8 cellular contexts compared by ENCODE assay signal in genomic region chr7:95609277-95609971, GRCh38. TPM values are rescaled to one million over a fixed set of nuclear protein-coding genes. Genes with fewer than 3 reads are reported as not detected.
DNase-seq lines count a peak whose midpoint lies in the region; ATAC-seq and TF ChIP-seq lines count a peak whose summit lies in the region.

No MANE protein-coding gene starts in this region.

- 0 out of 2 replicates have a peak overlapping the region, but pooled peaks have one; percentile 59 for H2AFZ ChIP-seq in OCI-LY7 (ENCODE audit: low read length)

- intact Hi-C loops in OCI-LY7 (cut with micrococcal nuclease; ENCODE audit: unreplicated experiment), result no loop called here

- H3K4me3 Mint-ChIP-seq in progenitor cell of endocrine pancreas (ENCODE audit: low read depth), result peak overlapping the region; percentile 8
- no peak overlapping the region for H3K4me3 Mint-ChIP-seq in T-helper 2 cell treated with Interferon-gamma antibody and Interleukin-4, amounts not matched to agents 5 μg/mL and 100 μg/mL, for 36 hours

- no peak overlapping the region for H3K4me3 ChIP-seq in OCI-LY7 (ENCODE audit: low read depth, low read length, poor library complexity, severe bottlenecking)
- H3K4me3 ChIP-seq in fibroblast of pulmonary artery (replicated peaks; ENCODE audit: low read depth, low read length), result peak overlapping the region; percentile 4
- H3K4me3 ChIP-seq in effector memory CD4-positive, alpha-beta T cell (ENCODE audit: insufficient read depth, low read depth, low read length, poor library complexity, severe bottlenecking), result no peak overlapping the region

- no peaks in the 10 kb centered on the region for H4K20me1 ChIP-seq in OCI-LY7 (ENCODE audit: insufficient read depth, low read length)

- peaks cover 16% of the 10 kb centered on the region for H3K36me3 Mint-ChIP-seq in progenitor cell of endocrine pancreas (ENCODE audit: insufficient read depth)
- H3K36me3 Mint-ChIP-seq in T-helper 2 cell treated with Interferon-gamma antibody and Interleukin-4, amounts not matched to agents 5 μg/mL and 100 μg/mL, for 36 hours (ENCODE audit: low read depth), result no peaks in the 10 kb centered on the region

- no peaks in the 10 kb centered on the region for H3K36me3 ChIP-seq in OCI-LY7 (ENCODE audit: insufficient read depth, low read length)
- H3K36me3 ChIP-seq in effector memory CD4-positive, alpha-beta T cell (ENCODE audit: control insufficient read depth, insufficient read depth, low read length), result no peaks in the 10 kb centered on the region

- H3K27ac ChIP-seq in OCI-LY7 (ENCODE audit: low read depth, low read length, poor library complexity, severe bottlenecking), result no peak overlapping the region
- no peak overlapping the region for H3K27ac ChIP-seq in effector memory CD4-positive, alpha-beta T cell (ENCODE audit: insufficient read depth, low read length, poor library complexity, severe bottlenecking)

- POLR2A ChIA-PET in OCI-LY7 (lab: Charles Lee), result interaction anchor here (1.0 kb wide), 1 partner anchor 114 kb away, joined by 3 read pairs; no protein-coding TSS in a partner anchor

- TF ChIP-seq CTCF in OCI-LY7 (conservative IDR thresholded peaks at IDR 0.05; ENCODE audit: low read length) (no peak), fibroblast of pulmonary artery (IDR thresholded peaks at IDR 0.05; ENCODE audit: low read length, missing control alignments) (no peak), progenitor cell of endocrine pancreas (IDR thresholded peaks at IDR 0.05; ENCODE audit: unreplicated experiment) (no peak)

- peaks cover 12% of the 10 kb centered on the region for H3K4me1 ChIP-seq in OCI-LY7 (ENCODE audit: insufficient read depth, low read length, poor library complexity, severe bottlenecking)
- H3K4me1 ChIP-seq in effector memory CD4-positive, alpha-beta T cell (ENCODE audit: control insufficient read depth, insufficient read depth, low read length, poor library complexity, severe bottlenecking), result no peaks in the 10 kb centered on the region

- no peaks in the 10 kb centered on the region for H3K27me3 ChIP-seq in effector memory CD4-positive, alpha-beta T cell (replicated peaks; ENCODE audit: control insufficient read depth, insufficient read depth, low read length, poor library complexity, severe bottlenecking)

- no peaks in the 10 kb centered on the region for H3K27me3 Mint-ChIP-seq in progenitor cell of endocrine pancreas
- H3K27me3 Mint-ChIP-seq in T-helper 2 cell treated with Interferon-gamma antibody and Interleukin-4, amounts not matched to agents 5 μg/mL and 100 μg/mL, for 36 hours (ENCODE audit: low read depth), result no peaks in the 10 kb centered on the region

- no peak overlapping the region for H3K4me2 ChIP-seq in OCI-LY7 (ENCODE audit: low read length)

- CTCF ChIA-PET in OCI-LY7 (lab: Charles Lee; ENCODE audit: unreplicated experiment), result no interaction called here

- H3K4me1 Mint-ChIP-seq in progenitor cell of endocrine pancreas (ENCODE audit: low read depth), result peaks cover 54% of the 10 kb centered on the region
- H3K4me1 Mint-ChIP-seq in T-helper 2 cell treated with Interferon-gamma antibody and Interleukin-4, amounts not matched to agents 5 μg/mL and 100 μg/mL, for 36 hours (ENCODE audit: low read depth), result no peaks in the 10 kb centered on the region

- H3K79me2 ChIP-seq in OCI-LY7 (ENCODE audit: insufficient read depth, low read depth, low read length), result no peaks in the 10 kb centered on the region

- no peak for ATAC-seq in GM21423 (IDR thresholded peaks at IDR 0.05; ENCODE audit: unreplicated experiment)

- H3K9me3 ChIP-seq in OCI-LY7 (ENCODE audit: low read length), result no peaks in the 10 kb centered on the region
- H3K9me3 ChIP-seq in effector memory CD4-positive, alpha-beta T cell (ENCODE audit: control insufficient read depth, low read length), result no peaks in the 10 kb centered on the region

- H3K27ac Mint-ChIP-seq in progenitor cell of endocrine pancreas, result peak overlapping the region; percentile 99
- H3K27ac Mint-ChIP-seq in T-helper 2 cell treated with Interferon-gamma antibody and Interleukin-4, amounts not matched to agents 5 μg/mL and 100 μg/mL, for 36 hours, result no peak overlapping the region

- H3K9me3 Mint-ChIP-seq in progenitor cell of endocrine pancreas (ENCODE audit: low read depth), result peaks cover 19% of the 10 kb centered on the region
- H3K9me3 Mint-ChIP-seq in T-helper 2 cell treated with Interferon-gamma antibody and Interleukin-4, amounts not matched to agents 5 μg/mL and 100 μg/mL, for 36 hours, result no peaks in the 10 kb centered on the region

- H3K9me2 ChIP-seq in OCI-LY7 (ENCODE audit: insufficient read depth, low read length), result no peaks in the 10 kb centered on the region

- DNase-seq in GM04503 (ENCODE audit: low read depth), result peak; percentile 36
- no peak for DNase-seq in OCI-LY7 (ENCODE audit: low spot score)
- peak; percentile 80 for DNase-seq in fibroblast of pulmonary artery (ENCODE audit: low read depth)
- no peak for DNase-seq in progenitor cell of endocrine pancreas (ENCODE audit: low spot score, unreplicated experiment)
- DNase-seq in NCI-H526 treated with DMSO at 0.1 percent for 48 hours (lab: John Stamatoyannopoulos, UW), result no peak
- DNase-seq in effector memory CD4-positive, alpha-beta T cell, result no peak
- DNase-seq in T-helper 2 cell treated with Interferon-gamma antibody and Interleukin-4, amounts not matched to agents 5 μg/mL and 100 μg/mL, for 36 hours (ENCODE audit: low spot score), result no peak

- no TSS peak for BruUV-seq in OCI-LY7 (replicated peaks; lab: Mats Ljungman, UMichigan)

RNA-seq across cellular contexts. Expression of gene PDK4, which starts 13.1 kb away (rescaled TPM):
- not detected in 2 replicates for total RNA-seq in OCI-LY7 (2014; rRNA removed; shearing (Covaris generic))
- total RNA-seq in OCI-LY7 (2022), result not detected in 2 replicates
- 21.0 and 29.1 TPM in 2 replicates for total RNA-seq in progenitor cell of endocrine pancreas

Comparison
In these comparisons a context has a peak if more than half of its experiments do, and no peak if none do; other contexts are left out.
1. DNase-seq: peak in GM04503 (single experiment) and fibroblast of pulmonary artery (single experiment); none in OCI-LY7 (single experiment), progenitor cell of endocrine pancreas (single experiment), NCI-H526 treated with DMSO at 0.1 percent for 48 hours (single experiment), effector memory CD4-positive, alpha-beta T cell (0 of 3) and T-helper 2 cell treated with Interferon-gamma antibody and Interleukin-4, amounts not matched to agents 5 μg/mL and 100 μg/mL, for 36 hours (single experiment).
2. RNA of gene PDK4, which starts 13.1 kb away (total RNA-seq): 21.0 to 29.1 TPM in progenitor cell of endocrine pancreas; not detected in OCI-LY7; every median in the first group is over 10 times any median in the second.